8 cellular contexts compared by ENCODE assay signal in the genomic region with DNA sequence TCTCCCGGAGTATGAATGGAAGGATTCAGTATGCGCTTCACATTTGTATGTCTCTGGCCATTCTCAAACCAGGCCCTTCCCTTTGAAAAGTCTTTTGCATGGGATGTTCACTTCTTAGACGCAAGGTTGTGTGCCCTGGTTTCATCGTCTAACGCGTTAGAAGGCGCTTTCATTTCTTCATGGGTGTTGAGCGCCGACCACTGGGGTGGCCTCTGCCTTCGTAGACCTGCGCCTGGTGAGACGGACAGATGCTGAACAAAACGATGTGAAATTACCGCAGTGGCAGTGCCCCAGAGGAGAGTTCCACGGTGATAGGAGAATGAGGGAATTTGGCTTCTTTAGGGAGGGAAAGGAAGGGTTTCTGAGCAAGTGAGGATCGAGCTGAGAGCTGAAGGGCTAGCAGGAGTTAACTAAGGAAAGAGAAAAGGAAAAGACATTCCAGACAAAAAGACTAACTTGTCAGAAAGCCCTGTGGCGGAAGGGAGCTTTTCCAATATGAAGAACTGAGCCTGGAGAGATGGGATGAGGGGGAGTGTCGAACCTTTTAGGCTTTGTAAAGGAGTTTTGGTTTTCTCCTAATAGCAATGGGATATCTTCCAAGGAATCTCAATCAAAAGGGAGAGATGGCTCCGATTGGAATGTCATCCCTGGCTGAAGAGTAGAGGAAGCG. TPM values are rescaled to one million over a fixed set of nuclear protein-coding genes. Genes with fewer than 3 reads are reported as not detected.
DNase-seq lines count a peak whose midpoint lies in the region; ATAC-seq and FAIRE-seq lines count a peak whose summit lies in the region.

No MANE protein-coding gene starts in this region.

- 0 to 2% (median 1%) methylated on average over 20 of the region's 20 CpGs for WGBS in small intestine, 3 donors

- H3K4me1 ChIP-seq in small intestine (ENCODE audit: control insufficient read depth in 2 of 2, insufficient read depth in 1 of 2, low read depth in 1 of 2, low read length in 1 of 2), result peaks cover 1 to 6% of the 10 kb centered on the region in 2 donors

- peak; percentile 30 for DNase-seq in NCI-H2171 (lab: John Stamatoyannopoulos, UW)
- DNase-seq in NCI-H2171 treated with DMSO at 0.1 percent for 48 hours (lab: John Stamatoyannopoulos, UW), result no peak
- peak; percentile 60 for DNase-seq in NOMO-1 treated with DMSO at 0.1 percent for 48 hours (lab: John Stamatoyannopoulos, UW; ENCODE audit: unreplicated experiment)
- peak; percentile 57 for DNase-seq in activated naive CD4-positive, alpha-beta T cell treated with Interleukin-2 at 50 U/mL for 16 hours
- DNase-seq in hepatic stellate cell (ENCODE audit: low spot score), result peak; percentile 24
- peak; percentile 67 for DNase-seq in small intestine
- DNase-seq in GM19240 (ENCODE audit: insufficient read length, low spot score), result no peak

- ATAC-seq in HG02610 (IDR thresholded peaks at IDR 0.05; ENCODE audit: unreplicated experiment), result peak; percentile 21

- no peaks in the 10 kb centered on the region for H3K27me3 ChIP-seq in small intestine (ENCODE audit: control insufficient read depth in 2 of 2, insufficient read depth in 2 of 2, low read length in 2 of 2)

- peak overlapping the region; percentile 89 to 100 for H3K27ac ChIP-seq in small intestine (ENCODE audit: low read depth in 1 of 2, low read length in 1 of 2)

- peak overlapping the region; percentile 45 to 66 for H3K4me3 ChIP-seq in small intestine (ENCODE audit: low read depth in 1 of 2, low read length in 2 of 2)

- FAIRE-seq in small intestine (lab: Jason Lieb, UNC), result no peak

- H3K36me3 ChIP-seq in small intestine (ENCODE audit: control insufficient read depth in 2 of 2, insufficient read depth in 2 of 2, low read length in 2 of 2), result no peaks in the 10 kb centered on the region

- no peaks in the 10 kb centered on the region for H3K9me3 ChIP-seq in small intestine (ENCODE audit: control insufficient read depth, low read depth)

RNA-seq across cellular contexts. Expression of gene GGPS1, which starts 0.9 kb away (rescaled TPM):
- polyA plus RNA-seq in small intestine, result 10 to 100 TPM; 19.7 to 23.8 (median 22.1) TPM

RNA-seq across cellular contexts. Expression of gene ARID4B, which starts 1.3 kb away (rescaled TPM):
- polyA plus RNA-seq in small intestine, result 10 to 100 TPM; 10.3 to 12.7 (median 12.5) TPM

RNA-seq across cellular contexts. Expression of gene TBCE, which starts 38.0 kb away (rescaled TPM):
- polyA plus RNA-seq in small intestine, result 10 to 100 TPM; 14.7 to 40.9 (median 19.7) TPM

Comparison
In these comparisons a context has a peak if more than half of its experiments do, and no peak if none do; other contexts are left out.
1. DNase-seq: peak in NCI-H2171 (single experiment), NOMO-1 treated with DMSO at 0.1 percent for 48 hours (single experiment), activated naive CD4-positive, alpha-beta T cell treated with Interleukin-2 at 50 U/mL for 16 hours (single experiment), hepatic stellate cell (single experiment) and small intestine (single experiment); none in NCI-H2171 treated with DMSO at 0.1 percent for 48 hours (single experiment) and GM19240 (single experiment).